16 cellular contexts compared by ENCODE assay signal in the genomic region with DNA sequence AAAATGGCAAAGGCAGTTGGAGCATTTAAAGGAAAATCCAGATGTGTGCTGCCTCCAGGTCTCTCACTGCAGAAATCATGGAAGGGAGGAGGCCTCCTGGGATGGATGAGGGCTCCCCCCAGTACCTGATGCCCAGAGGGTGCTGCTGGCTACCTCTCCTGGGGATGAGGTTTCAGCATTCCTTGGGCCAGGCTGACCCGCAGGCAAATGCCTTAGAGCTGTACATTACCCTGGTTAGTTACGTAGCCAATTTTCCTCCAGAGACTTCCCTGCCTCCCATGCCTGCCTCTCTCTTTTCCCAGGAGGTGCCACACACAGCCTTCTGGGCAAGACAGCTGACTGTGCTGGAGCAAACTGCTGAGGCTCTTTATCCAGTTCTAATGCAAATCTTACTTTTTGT.
"Had no signal": no experiment of that assay in that cellular context is flagged by ENCODE, and none has a peak within 500 bp of the region (broad histone marks: within the 10 kb centered on the region; RNA-seq: fewer than 3 reads in every experiment).

No MANE protein-coding gene starts in this region.

- H3K27ac Mint-ChIP-seq: activated T-helper 1 cell treated with anti-CD3 and anti-CD28 coated beads, Interleukin-12 subunit alpha, Interleukin-12 subunit beta, Interleukin-2, Interleukin-4 antibody, amounts not matched to agents 30 ng/mL and 10 ng/mL and 1 ng/mL, durations not matched to agents 14 hours and 24 hours and 36 hours; stimulated activated naive CD8-positive, alpha-beta T cell treated with anti-CD3 and anti-CD28 coated beads, Interleukin-15, Interleukin-2, amounts not matched to agents 100 ng/mL and 50 ng/mL, for 24 hours had no signal

- H3K9me3 Mint-ChIP-seq: activated T-helper 1 cell treated with anti-CD3 and anti-CD28 coated beads, Interleukin-12 subunit alpha, Interleukin-12 subunit beta, Interleukin-2, Interleukin-4 antibody, amounts not matched to agents 30 ng/mL and 10 ng/mL and 1 ng/mL, durations not matched to agents 14 hours and 24 hours and 36 hours; stimulated activated naive CD8-positive, alpha-beta T cell treated with anti-CD3 and anti-CD28 coated beads, Interleukin-15, Interleukin-2, amounts not matched to agents 100 ng/mL and 50 ng/mL, for 24 hours had no signal

- H3K9me3 ChIP-seq: lower lobe of right lung, suprapubic skin, upper lobe of left lung had no signal

- H3K36me3 ChIP-seq: suprapubic skin had no signal

- H3K4me3 ChIP-seq: lower lobe of right lung, suprapubic skin, upper lobe of left lung had no signal

- H3K27me3 ChIP-seq: suprapubic skin, upper lobe of left lung had no signal

- H3K4me3 Mint-ChIP-seq: activated naive CD8-positive, alpha-beta T cell; activated T-helper 1 cell treated with anti-CD3 and anti-CD28 coated beads, Interleukin-12 subunit alpha, Interleukin-12 subunit beta, Interleukin-2, Interleukin-4 antibody, amounts not matched to agents 30 ng/mL and 10 ng/mL and 1 ng/mL, durations not matched to agents 14 hours and 24 hours and 36 hours; stimulated activated naive CD8-positive, alpha-beta T cell treated with anti-CD3 and anti-CD28 coated beads, Interleukin-15, Interleukin-2, amounts not matched to agents 100 ng/mL and 50 ng/mL, for 24 hours had no signal

- DNase-seq: activated CD4-positive, alpha-beta T cell treated with anti-CD3 and anti-CD28 coated beads, Interleukin-2, amount 50 U/mL, for 4 hours; activated CD4-positive, CD25-positive, alpha-beta regulatory T cell treated with anti-CD3 and anti-CD28 coated beads, Interleukin-2, amount 50 U/mL, for 72 hours; erythroblast; foreskin melanocyte; head of caudate nucleus; lower lobe of right lung; occipital lobe; retina; SW 1271; T-helper 2 cell; upper lobe of left lung had no signal

- H3K27me3 Mint-ChIP-seq: activated naive CD8-positive, alpha-beta T cell; stimulated activated naive CD8-positive, alpha-beta T cell treated with anti-CD3 and anti-CD28 coated beads, Interleukin-15, Interleukin-2, amounts not matched to agents 100 ng/mL and 50 ng/mL, for 24 hours had no signal

- ATAC-seq: lower lobe of right lung had no signal

- H3K27ac ChIP-seq: lower lobe of right lung, suprapubic skin, VCaP had no signal
